Comparison of ENCODE assay signal across 8 cellular contexts in the genomic region with DNA sequence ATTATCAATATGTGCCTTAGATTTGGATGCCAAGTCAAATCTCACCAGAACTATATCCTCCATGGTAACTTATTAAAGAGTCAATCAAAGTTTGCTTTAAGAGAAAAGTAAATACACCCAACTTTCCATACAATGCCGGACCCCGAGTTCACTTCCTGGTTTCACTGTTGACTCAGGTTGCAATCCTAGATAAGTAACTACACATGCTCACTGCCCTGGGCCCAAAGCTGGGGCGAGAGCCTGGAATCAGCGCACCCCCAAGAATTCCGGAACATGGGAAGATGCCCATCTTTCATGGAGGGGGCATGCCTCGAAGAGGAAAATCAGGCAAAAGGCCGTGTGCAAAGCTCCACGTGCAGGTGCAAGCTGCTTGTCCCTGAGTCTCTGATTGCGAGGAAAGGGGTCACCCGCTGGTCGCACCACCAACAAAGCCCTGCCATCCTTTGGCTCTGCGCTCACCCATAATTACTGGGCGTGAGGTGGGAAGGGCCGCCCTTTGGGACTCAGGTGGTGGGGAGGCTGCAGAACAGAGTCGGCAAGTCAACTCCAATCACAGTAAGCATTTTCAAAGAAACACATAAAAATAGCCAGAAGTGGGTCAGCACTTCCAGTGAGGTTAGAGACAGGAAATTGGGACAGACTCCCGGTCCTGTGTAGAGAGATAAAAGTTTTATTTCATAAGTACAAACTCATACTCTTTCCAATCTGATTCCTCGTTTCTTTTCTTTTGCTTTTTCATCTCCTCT.
A peak's percentile ranks its signal among the peaks of the same experiment; 100 is the strongest.
DNase-seq lines count a peak whose midpoint lies in the region; ATAC-seq and TF ChIP-seq lines count a peak whose summit lies in the region.

No MANE protein-coding gene starts in this region.

- peak overlapping the region; percentile 88 to 99 (median 95) for H3K27ac ChIP-seq in right lobe of liver
- peak overlapping the region; percentile 82 to 89 (median 88) for H3K27ac ChIP-seq in upper lobe of left lung

- H3K9me3 ChIP-seq in right lobe of liver (no peaks in the 10 kb centered on the region), upper lobe of left lung (no peaks in the 10 kb centered on the region)

- TF ChIP-seq POLR2A in right lobe of liver (IDR thresholded peaks at IDR 0.05): peak; percentile 55
- TF ChIP-seq POLR2A in upper lobe of left lung (IDR thresholded peaks at IDR 0.05): peak in 1 of 4 donors; percentile 42

- H3K36me3 ChIP-seq in right lobe of liver (no peaks in the 10 kb centered on the region), upper lobe of left lung (no peaks in the 10 kb centered on the region)

- WGBS in right lobe of liver (ENCODE audit: insufficient coverage, low coverage, low lambda C conversion rate, missing lambda C conversion rate): 17% methylated on average over 10 of the region's 17 CpGs
- 37 to 40% methylated on average over 17 of the region's 17 CpGs for WGBS in upper lobe of left lung, 2 donors

- H3K27me3 ChIP-seq in right lobe of liver (no peaks in the 10 kb centered on the region), upper lobe of left lung (no peaks in the 10 kb centered on the region)

- peaks cover 4 to 17% of the 10 kb centered on the region in 2 donors for H3K36me3 Mint-ChIP-seq in activated naive CD4-positive, alpha-beta T cell treated with anti-CD3 and anti-CD28 coated beads, Interleukin-2, amount 50 U/mL, for 72 hours

- TF ChIP-seq CTCF in right lobe of liver (IDR thresholded peaks at IDR 0.05): no peak
- TF ChIP-seq CTCF in upper lobe of left lung (IDR thresholded peaks at IDR 0.05): no peak

- H3K27ac Mint-ChIP-seq in activated naive CD4-positive, alpha-beta T cell treated with anti-CD3 and anti-CD28 coated beads, Interleukin-2, amount 50 U/mL, for 72 hours: peak overlapping the region; percentile 56 to 78

- peaks cover 0 to 92% (median 48%) of the 10 kb centered on the region in 4 donors for H3K4me1 ChIP-seq in right lobe of liver
- peaks cover 59 to 84% (median 72%) of the 10 kb centered on the region in 4 donors for H3K4me1 ChIP-seq in upper lobe of left lung

- H3K9me3 Mint-ChIP-seq in activated naive CD4-positive, alpha-beta T cell treated with anti-CD3 and anti-CD28 coated beads, Interleukin-2, amount 50 U/mL, for 72 hours: peaks cover 0 to 3% of the 10 kb centered on the region in 2 donors

- no peak for TF ChIP-seq EP300 in upper lobe of left lung (IDR thresholded peaks at IDR 0.05)

- ATAC-seq in activated naive CD4-positive, alpha-beta T cell treated with anti-CD3 and anti-CD28 coated beads, Interleukin-2, amount 50 U/mL, for 72 hours: no peak
- peak; percentile 21 to 57 (median 44) for ATAC-seq in right lobe of liver
- no peak for ATAC-seq in upper lobe of left lung (ENCODE audit: low FRiP score in 2 of 2)
- ATAC-seq in HG02973 (IDR thresholded peaks at IDR 0.05; ENCODE audit: unreplicated experiment): no peak

- peak; percentile 22 to 36 for DNase-seq in activated T-cell treated with anti-CD3 and anti-CD28 coated beads, Interleukin-2, amount 50 U/mL, for 48 hours
- DNase-seq in activated T-cell treated with anti-CD3 and anti-CD28 coated beads, Interleukin-2, amount 50 U/mL, for 1 hour: no peak
- no peak for DNase-seq in activated naive CD4-positive, alpha-beta T cell treated with anti-CD3 and anti-CD28 coated beads, Interleukin-2, amount 50 U/mL, for 72 hours (ENCODE audit: low spot score in 2 of 2)
- DNase-seq in right lobe of liver (peak; percentile 75 to 88 (median 83)), upper lobe of left lung (peak in 1 of 2 donors; percentile 75), EL (no peak), NCI-H1930 (lab: John Stamatoyannopoulos, UW) (no peak)

- no peak overlapping the region for H3K4me3 ChIP-seq in right lobe of liver
- no peak overlapping the region for H3K4me3 ChIP-seq in upper lobe of left lung

- intact Hi-C loops in right lobe of liver (cut with DNase I): loop anchor here (5.0 to 10.0 kb wide), 2 partner anchors 84 to 356 kb away; no protein-coding TSS in a partner anchor

Comparison
In these comparisons a context has a peak if more than half of its experiments do, and no peak if none do; other contexts are left out.
1. DNase-seq: peak in activated T-cell treated with anti-CD3 and anti-CD28 coated beads, Interleukin-2, amount 50 U/mL, for 48 hours (2 of 2) and right lobe of liver (3 of 3); none in activated T-cell treated with anti-CD3 and anti-CD28 coated beads, Interleukin-2, amount 50 U/mL, for 1 hour (single experiment), activated naive CD4-positive, alpha-beta T cell treated with anti-CD3 and anti-CD28 coated beads, Interleukin-2, amount 50 U/mL, for 72 hours (0 of 2), EL (single experiment) and NCI-H1930 (0 of 2).
2. ATAC-seq: peak in right lobe of liver (4 of 4); none in activated naive CD4-positive, alpha-beta T cell treated with anti-CD3 and anti-CD28 coated beads, Interleukin-2, amount 50 U/mL, for 72 hours (0 of 2), upper lobe of left lung (0 of 2) and HG02973 (single experiment).